ENCODE assay signal across 21 cellular contexts in the genomic region with DNA sequence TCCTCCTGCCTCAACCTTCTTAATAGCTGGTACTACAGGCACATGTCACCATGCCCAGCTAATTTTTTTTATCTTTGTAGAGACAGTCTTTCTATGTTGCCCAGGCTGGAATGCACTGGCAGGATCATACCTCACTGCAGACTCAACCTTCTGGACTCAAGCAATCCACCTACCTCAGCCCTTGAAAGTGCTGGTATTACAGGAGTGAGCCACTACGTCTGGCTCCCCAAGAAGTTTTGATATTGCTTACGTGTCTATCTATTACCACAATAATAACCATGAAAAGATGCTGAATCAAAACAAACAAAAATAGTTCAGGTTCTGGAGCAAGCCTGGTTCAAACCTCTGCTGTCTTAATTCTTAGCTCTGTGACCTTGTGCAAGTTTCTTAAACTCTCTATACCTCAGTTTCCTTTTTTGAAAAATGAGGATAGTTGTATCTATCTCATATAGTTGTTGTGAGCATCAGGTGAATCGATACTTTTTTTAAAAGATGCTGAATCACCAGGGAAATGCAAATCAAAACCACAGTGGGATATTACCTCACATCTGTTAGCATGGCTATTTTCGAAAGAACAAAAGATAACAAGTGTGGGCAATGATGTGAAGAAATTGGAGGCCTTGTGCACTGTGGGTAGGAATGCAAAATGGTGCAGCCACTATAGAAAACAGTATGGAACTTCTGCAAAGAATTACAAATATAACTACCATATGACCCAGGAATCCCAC. TPM values are rescaled to one million over a fixed set of nuclear protein-coding genes. Genes with fewer than 3 reads are reported as not detected.
A peak's percentile ranks its signal among the peaks of the same experiment; 100 is the strongest.
DNase-seq lines count a peak whose midpoint lies in the region; ATAC-seq and TF ChIP-seq lines count a peak whose summit lies in the region.
"Had no signal": no experiment of that assay in that cellular context is flagged by ENCODE, and none has a peak within 500 bp of the region (broad histone marks: within the 10 kb centered on the region; RNA-seq: fewer than 3 reads in every experiment).

No MANE protein-coding gene starts in this region.

- H3K9me3 Mint-ChIP-seq in activated T-cell treated with anti-CD3 and anti-CD28 coated beads, Interleukin-2, amount 50 U/mL, for 72 hours, result no peaks in the 10 kb centered on the region
- H3K9me3 Mint-ChIP-seq: T-helper 2 cell treated with Interferon-gamma antibody and Interleukin-4, amounts not matched to agents 5 μg/mL and 100 μg/mL, for 36 hours had no signal

- H3K9me3 ChIP-seq in Karpas-422 (ENCODE audit: low read length), result peaks cover 1% of the 10 kb centered on the region
- no peaks in the 10 kb centered on the region for H3K9me3 ChIP-seq in left lung

- H3K36me3 ChIP-seq in Karpas-422 (ENCODE audit: insufficient read depth, low read length), result no peaks in the 10 kb centered on the region
- no peaks in the 10 kb centered on the region for H3K36me3 ChIP-seq in left lung

- H3K36me3 Mint-ChIP-seq in activated T-cell treated with anti-CD3 and anti-CD28 coated beads, Interleukin-2, amount 50 U/mL, for 72 hours (ENCODE audit: insufficient read depth in 2 of 2), result peaks cover 0 to 5% of the 10 kb centered on the region in 2 donors

- H3K9me2 ChIP-seq in Karpas-422 (replicated peaks; ENCODE audit: insufficient read depth, low read length), result no peaks in the 10 kb centered on the region

- peak overlapping the region; percentile 65 for H3K27ac ChIP-seq in Karpas-422 (ENCODE audit: low read length)
- H3K27ac ChIP-seq in left lung, result no peak overlapping the region
- H3K27ac ChIP-seq: C4-2B had no signal

- H3K9ac ChIP-seq in Karpas-422 (ENCODE audit: low read length), result 0 out of 2 replicates have a peak overlapping the region, but pooled peaks have one; percentile 11

- H3K27me3 Mint-ChIP-seq in activated T-cell treated with anti-CD3 and anti-CD28 coated beads, Interleukin-2, amount 50 U/mL, for 72 hours (ENCODE audit: low read depth), result peaks cover 49% of the 10 kb centered on the region

- H3K4me3 ChIP-seq in Karpas-422 (ENCODE audit: low read length) (peak overlapping the region; percentile 37), left lung (no peak overlapping the region)

- intact Hi-C loops in posterior cingulate gyrus (cut with DNase I), result no loop called here
- intact Hi-C loops in left lung (cut with DNase I), result no loop called here

- peak overlapping the region; percentile 65 for H3K4me2 ChIP-seq in Karpas-422 (ENCODE audit: low read depth, low read length, poor library complexity, severe bottlenecking)

- H4K20me1 ChIP-seq in Karpas-422 (ENCODE audit: insufficient read depth, low read depth, low read length), result no peaks in the 10 kb centered on the region

- H3K4me3 Mint-ChIP-seq in activated T-cell treated with anti-CD3 and anti-CD28 coated beads, Interleukin-2, amount 50 U/mL, for 72 hours, result no peak overlapping the region
- H3K4me3 Mint-ChIP-seq: T-helper 2 cell treated with Interferon-gamma antibody and Interleukin-4, amounts not matched to agents 5 μg/mL and 100 μg/mL, for 36 hours had no signal

- H3K27me3 ChIP-seq in Karpas-422 (ENCODE audit: low read length), result peaks cover 1% of the 10 kb centered on the region; the same call in 1 of the 2 replicates
- peaks cover 0 to 31% of the 10 kb centered on the region in 2 donors for H3K27me3 ChIP-seq in left lung

- no peak overlapping the region for H2AFZ ChIP-seq in Karpas-422 (ENCODE audit: low read length)

- peak; percentile 40 to 65 for ATAC-seq in activated T-cell treated with anti-CD3 and anti-CD28 coated beads, Interleukin-2, amount 50 U/mL, for 72 hours (replicated peaks in 1 of 2)
- ATAC-seq in GM19351 (IDR thresholded peaks at IDR 0.05; ENCODE audit: unreplicated experiment) (peak; percentile 42), left lung (no peak)
- ATAC-seq: HCT116 had no signal

- H3K27ac Mint-ChIP-seq in activated T-cell treated with anti-CD3 and anti-CD28 coated beads, Interleukin-2, amount 50 U/mL, for 72 hours, result no peak overlapping the region
- H3K27ac Mint-ChIP-seq: T-helper 2 cell treated with Interferon-gamma antibody and Interleukin-4, amounts not matched to agents 5 μg/mL and 100 μg/mL, for 36 hours had no signal

- H3K4me1 ChIP-seq in Karpas-422 (ENCODE audit: low read length) (peaks cover 58% of the 10 kb centered on the region), left lung (no peaks in the 10 kb centered on the region)

- no peak for DNase-seq in activated T-cell treated with anti-CD3 and anti-CD28 coated beads, Interleukin-2, amount 50 U/mL, for 72 hours
- DNase-seq in activated T-cell treated with anti-CD3 and anti-CD28 coated beads for 4 hours (no peak), Karpas-422 (peak; percentile 72), CD1c-positive myeloid dendritic cell (ENCODE audit: extremely low spot score) (no peak), cerebellar nuclear complex (lab: John Stamatoyannopoulos, UW) (no peak), posterior cingulate gyrus (no peak), left lung (no peak)
- DNase-seq: DMS79, NCI-H1417, NCI-H1930, NCI-H2171, NCI-H82, SIG-M5, SW 1271 had no signal

- peaks cover 19% of the 10 kb centered on the region for H3K4me1 Mint-ChIP-seq in activated T-cell treated with anti-CD3 and anti-CD28 coated beads, Interleukin-2, amount 50 U/mL, for 72 hours (ENCODE audit: low read depth)

- H3K79me2 ChIP-seq in Karpas-422 (ENCODE audit: low read length), result no peaks in the 10 kb centered on the region

- TF ChIP-seq CTCF in left lung (IDR thresholded peaks at IDR 0.05), result no peak

RNA-seq across cellular contexts. Expression of a gene that starts 19.0 kb away (rescaled TPM):
- total RNA-seq in activated T-cell treated with anti-CD3 and anti-CD28 coated beads, Interleukin-2, amount 50 U/mL, for 72 hours, result not detected
- not detected in 2 replicates for total RNA-seq in Karpas-422 (2014; rRNA removed; shearing (Covaris generic); ENCODE audit: low replicate concordance)
- not detected for total RNA-seq in left lung
- total RNA-seq: A172, G401, NCI-H460 had no signal

RNA-seq across cellular contexts. Expression of a gene that starts 21.8 kb away (rescaled TPM):
- 1 to 10 TPM in 1 of 2 donors, not detected in 1; 1.7 TPM for total RNA-seq in activated T-cell treated with anti-CD3 and anti-CD28 coated beads, Interleukin-2, amount 50 U/mL, for 72 hours
- not detected in 2 replicates for total RNA-seq in Karpas-422 (2014; rRNA removed; shearing (Covaris generic); ENCODE audit: low replicate concordance)
- total RNA-seq in left lung, result not detected
- total RNA-seq: A172, G401, NCI-H460 had no signal

RNA-seq across cellular contexts. Expression of a gene that starts 55.3 kb away (rescaled TPM):
- total RNA-seq in activated T-cell treated with anti-CD3 and anti-CD28 coated beads, Interleukin-2, amount 50 U/mL, for 72 hours, result 1 to 10 TPM; 4.3 to 9.5 TPM
- total RNA-seq in Karpas-422 (2014; rRNA removed; shearing (Covaris generic); ENCODE audit: low replicate concordance), result 3.7 and 6.1 TPM in 2 replicates
- not detected for total RNA-seq in left lung
- total RNA-seq: A172, G401, NCI-H460 had no signal
